10 cellular contexts compared by ENCODE assay signal in the genomic region with DNA sequence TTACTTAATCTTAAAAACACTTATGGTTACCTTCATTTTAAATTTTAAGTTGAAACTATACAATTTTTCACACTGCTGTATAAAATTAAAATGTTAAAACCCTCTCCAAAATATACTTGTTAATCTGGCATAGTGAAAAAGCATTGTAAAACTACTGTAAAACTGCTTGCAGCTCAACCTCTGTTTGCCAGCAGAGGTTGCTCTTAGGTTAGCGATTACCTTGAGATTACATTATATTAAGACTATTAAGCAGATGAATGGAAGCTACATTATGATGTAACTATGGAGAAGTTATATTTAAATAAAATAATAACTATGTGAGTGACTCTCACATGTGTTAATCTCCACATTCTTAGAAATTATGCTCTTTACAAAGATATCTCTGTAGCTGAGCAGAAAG.
DNase-seq lines count a peak whose midpoint lies in the region; ATAC-seq and TF ChIP-seq lines count a peak whose summit lies in the region.
"Had no signal": no experiment of that assay in that cellular context is flagged by ENCODE, and none has a peak within 500 bp of the region (broad histone marks: within the 10 kb centered on the region; RNA-seq: fewer than 3 reads in every experiment).

No MANE protein-coding gene starts in this region.

- no peak overlapping the region for H3K27ac ChIP-seq in psoas muscle
- H3K27ac ChIP-seq: BLaER1 treated with 17β-estradiol and CSF1 and Interleukin-3, amounts not matched to agents 10 nM and 100 nM had no signal

- no peak for ATAC-seq in psoas muscle
- no peak for ATAC-seq in GM18505 (IDR thresholded peaks at IDR 0.05; ENCODE audit: unreplicated experiment)
- ATAC-seq in GM21515 (IDR thresholded peaks at IDR 0.05; ENCODE audit: unreplicated experiment), result no peak

- no peak for TF ChIP-seq CTCF in cardiac fibroblast (IDR thresholded peaks at IDR 0.05; ENCODE audit: low read depth, low read length)
- TF ChIP-seq CTCF in psoas muscle (IDR thresholded peaks at IDR 0.05), result peak; percentile 7

- WGBS in psoas muscle, 3 donors, result 64 to 76% (median 71%) methylated on average over 1 of the region's 1 CpG

- no peaks in the 10 kb centered on the region for H3K36me3 ChIP-seq in psoas muscle (ENCODE audit: insufficient read depth in 1 of 2, low read depth in 1 of 2)
- H3K36me3 ChIP-seq: BLaER1 treated with 17β-estradiol and CSF1 and Interleukin-3, amounts not matched to agents 10 nM and 100 nM had no signal

- H3K27me3 ChIP-seq in psoas muscle (ENCODE audit: insufficient read depth in 3 of 3, low read length in 2 of 3), result no peaks in the 10 kb centered on the region
- H3K27me3 ChIP-seq: BLaER1 treated with 17β-estradiol and CSF1 and Interleukin-3, amounts not matched to agents 10 nM and 100 nM had no signal

- intact Hi-C loops in psoas muscle (cut with DNase I), result no loop called here

- H3K4me3 ChIP-seq in cardiac fibroblast (replicated peaks in 1 of 2; ENCODE audit: low read depth in 2 of 2, low read length in 2 of 2), result no peak overlapping the region
- H3K4me3 ChIP-seq in psoas muscle, result no peak overlapping the region
- H3K4me3 ChIP-seq: BLaER1 treated with 17β-estradiol and CSF1 and Interleukin-3, amounts not matched to agents 10 nM and 100 nM had no signal

- no peaks in the 10 kb centered on the region for H3K9me3 ChIP-seq in psoas muscle
- H3K9me3 ChIP-seq: BLaER1 treated with 17β-estradiol and CSF1 and Interleukin-3, amounts not matched to agents 10 nM and 100 nM had no signal

- DNase-seq in NCI-H510A treated with DMSO at 0.1 percent for 48 hours (lab: John Stamatoyannopoulos, UW) (peak; percentile 56), NCI-H510A (lab: John Stamatoyannopoulos, UW) (no peak), NCI-H446 (lab: John Stamatoyannopoulos, UW) (peak; percentile 12 to 62), cardiac fibroblast (ENCODE audit: low read depth in 2 of 2) (peak; percentile 5 to 9), psoas muscle (no peak), dermis blood vessel endothelial cell (no peak)
- DNase-seq: Right ventricle myocardium superior had no signal

- no peak for TF ChIP-seq POLR2A in GM18505 (IDR thresholded peaks at IDR 0.05; ENCODE audit: borderline replicate concordance, extremely low read depth, insufficient read depth, insufficient read length)

- H3K4me1 ChIP-seq in psoas muscle, result no peaks in the 10 kb centered on the region
- H3K4me1 ChIP-seq: BLaER1 treated with 17β-estradiol and CSF1 and Interleukin-3, amounts not matched to agents 10 nM and 100 nM had no signal

Comparison
In these comparisons a context has a peak if more than half of its experiments do, and no peak if none do; other contexts are left out.
1. DNase-seq: peak in NCI-H510A treated with DMSO at 0.1 percent for 48 hours (single experiment), NCI-H446 (2 of 2) and cardiac fibroblast (2 of 2); none in NCI-H510A (single experiment), psoas muscle (0 of 2) and dermis blood vessel endothelial cell (single experiment).